Comparison of ENCODE assay signal across 11 cellular contexts in genomic region chr12:31906581-31907286, GRCh38. TPM values are rescaled to one million over a fixed set of nuclear protein-coding genes. Genes with fewer than 3 reads are reported as not detected.
DNase-seq lines count a peak whose midpoint lies in the region; ATAC-seq and TF ChIP-seq lines count a peak whose summit lies in the region.
"Had no signal": no experiment of that assay in that cellular context is flagged by ENCODE, and none has a peak within 500 bp of the region (broad histone marks: within the 10 kb centered on the region; RNA-seq: fewer than 3 reads in every experiment).

No MANE protein-coding gene starts in this region.

- peaks cover 0 to 17% (median 0%) of the 10 kb centered on the region in 11 experiments; a peak in 4 of 22 replicates for H3K36me3 ChIP-seq in BLaER1 treated with 17β-estradiol and CSF1 and Interleukin-3, amounts not matched to agents 10 nM and 100 nM
- H3K36me3 ChIP-seq in prostate gland = no peaks in the 10 kb centered on the region
- H3K36me3 ChIP-seq: BLaER1 had no signal

- no peaks in the 10 kb centered on the region for H4K20me1 ChIP-seq in BLaER1 treated with 17β-estradiol and CSF1 and Interleukin-3, amounts not matched to agents 10 nM and 100 nM
- H4K20me1 ChIP-seq: BLaER1 had no signal

- H3K9ac ChIP-seq in BLaER1 treated with 17β-estradiol and CSF1 and Interleukin-3, amounts not matched to agents 10 nM and 100 nM = peak overlapping the region in 5 of 11 experiments; percentile 15 to 71 (median 24); a peak in 4 of 22 replicates
- H3K9ac ChIP-seq: BLaER1 had no signal

- peak overlapping the region in 1 of 11 experiments; percentile 38; a peak in 2 of 22 replicates for H3K4me2 ChIP-seq in BLaER1 treated with 17β-estradiol and CSF1 and Interleukin-3, amounts not matched to agents 10 nM and 100 nM
- H3K4me2 ChIP-seq: BLaER1 had no signal

- peaks cover 92 to 100% (median 98%) of the 10 kb centered on the region in 11 experiments for H3K9me3 ChIP-seq in BLaER1 treated with 17β-estradiol and CSF1 and Interleukin-3, amounts not matched to agents 10 nM and 100 nM (replicated peaks in 1 of 11)
- no peaks in the 10 kb centered on the region for H3K9me3 ChIP-seq in prostate gland
- H3K9me3 ChIP-seq: body of pancreas had no signal

- TF ChIP-seq CTCF in prostate gland (IDR thresholded peaks at IDR 0.05) = no peak

- intact Hi-C loops in prostate gland (cut with DNase I) = no loop called here

- peak overlapping the region in 5 of 10 experiments; percentile 4 to 31 (median 31); a peak in 6 of 20 replicates for H3K4me3 ChIP-seq in BLaER1 treated with 17β-estradiol and CSF1 and Interleukin-3, amounts not matched to agents 10 nM and 100 nM
- no peak overlapping the region for H3K4me3 ChIP-seq in prostate gland
- H3K4me3 ChIP-seq: BLaER1, body of pancreas had no signal

- H3K4me1 ChIP-seq in BLaER1 treated with 17β-estradiol and CSF1 and Interleukin-3, amounts not matched to agents 10 nM and 100 nM = peaks cover 0 to 26% (median 0%) of the 10 kb centered on the region in 10 experiments; a peak in 3 of 20 replicates
- no peaks in the 10 kb centered on the region for H3K4me1 ChIP-seq in prostate gland (replicated peaks)
- H3K4me1 ChIP-seq: BLaER1, body of pancreas had no signal

- ATAC-seq in GM18907 (IDR thresholded peaks at IDR 0.05; ENCODE audit: unreplicated experiment) (peak; percentile 33), GM21526 (IDR thresholded peaks at IDR 0.05; ENCODE audit: low FRiP score, unreplicated experiment) (no peak)
- ATAC-seq: body of pancreas had no signal

- H3K27me3 ChIP-seq in BLaER1 treated with 17β-estradiol and CSF1 and Interleukin-3, amounts not matched to agents 10 nM and 100 nM = no peaks in the 10 kb centered on the region
- H3K27me3 ChIP-seq in prostate gland (replicated peaks; ENCODE audit: insufficient read depth) = no peaks in the 10 kb centered on the region
- H3K27me3 ChIP-seq: BLaER1, body of pancreas had no signal

- WGBS in prostate gland = 91% methylated on average over 4 of the region's 4 CpGs

- TF ChIP-seq POLR2A in prostate gland (IDR thresholded peaks at IDR 0.05) = no peak

- H3K27ac ChIP-seq in BLaER1 treated with 17β-estradiol and CSF1 and Interleukin-3, amounts not matched to agents 10 nM and 100 nM = peak overlapping the region; percentile 5 to 84 (median 69); a peak in 20 of 22 replicates
- no peak overlapping the region for H3K27ac ChIP-seq in prostate gland
- H3K27ac ChIP-seq: BLaER1, body of pancreas had no signal

- DNase-seq in NOMO-1 treated with dmso at 0.1 percent for 144 hours (lab: John Stamatoyannopoulos, UW; ENCODE audit: unreplicated experiment) (peak; percentile 75), iris pigment epithelial cell (ENCODE audit: low read depth) (peak; percentile 40), prostate gland (ENCODE audit: low spot score) (no peak), NCI-H1092 treated with DMSO at 0.1 percent for 48 hours (lab: John Stamatoyannopoulos, UW) (no peak), GDM1 (lab: John Stamatoyannopoulos, UW) (no peak)
- DNase-seq: HCEC 1CT had no signal

RNA-seq across cellular contexts. Expression of gene RESF1, which starts 52.5 kb away (rescaled TPM):
- total RNA-seq in prostate gland = 10 to 100 TPM; 27.6 to 97.7 TPM

Comparison
In these comparisons a context has a peak if more than half of its experiments do, and no peak if none do; other contexts are left out.
1. H3K27ac ChIP-seq: peak in BLaER1 treated with 17β-estradiol and CSF1 and Interleukin-3, amounts not matched to agents 10 nM and 100 nM (11 of 11); none in prostate gland (0 of 2).
2. DNase-seq: peak in NOMO-1 treated with dmso at 0.1 percent for 144 hours (single experiment) and iris pigment epithelial cell (single experiment); none in prostate gland (single experiment), NCI-H1092 treated with DMSO at 0.1 percent for 48 hours (single experiment) and GDM1 (single experiment).